ENCODE assay signal across 9 cellular contexts in genomic region chr12:52390739-52391617, GRCh38. TPM values are rescaled to one million over a fixed set of nuclear protein-coding genes. Genes with fewer than 3 reads are reported as not detected.
DNase-seq lines count a peak whose midpoint lies in the region; ATAC-seq, FAIRE-seq and TF ChIP-seq lines count a peak whose summit lies in the region.
"Had no signal": no experiment of that assay in that cellular context is flagged by ENCODE, and none has a peak within 500 bp of the region (broad histone marks: within the 10 kb centered on the region; RNA-seq: fewer than 3 reads in every experiment).

No MANE protein-coding gene starts in this region.

- no peaks in the 10 kb centered on the region for H3K36me3 Mint-ChIP-seq in activated CD8-positive, alpha-beta memory T cell treated with anti-CD3 and anti-CD28 coated beads, Interleukin-2, amount 10 ng/mL, durations not matched to agents 7 days and 5 days
- H3K36me3 Mint-ChIP-seq: activated naive CD8-positive, alpha-beta T cell had no signal

- WGBS in A549 (ENCODE audit: missing lambda C conversion rate), result 53% methylated on average over 11 of the region's 11 CpGs

- CTCF ChIA-PET in A549 (lab: Yijun Ruan, JAX), result interaction anchor here (0.6 to 46.1 kb wide), 34 partner anchors 7 to 483 kb away, joined by 3 to 1221 read pairs (median 4); partner anchors contain the start of genes KRT5 and KRT80
- CTCF ChIA-PET in activated CD8-positive, alpha-beta memory T cell treated with anti-CD3 and anti-CD28 coated beads, Interleukin-2, amount 10 ng/mL, durations not matched to agents 7 days and 5 days (lab: Charles Lee), result no interaction called here

- TF ChIP-seq CTCF in A549 (IDR thresholded peaks at IDR 0.05) (peak; percentile 61), GM20000 (IDR thresholded peaks at IDR 0.05; ENCODE audit: extremely low read depth, missing control alignments) (peak; percentile 28), vagina (IDR thresholded peaks at IDR 0.05) (peak in 2 of 3 experiments; percentile 7 to 64)

- H3K4me1 ChIP-seq in A549, result peaks cover 24% of the 10 kb centered on the region
- peaks cover 38% of the 10 kb centered on the region for H3K4me1 ChIP-seq in vagina
- H3K4me1 ChIP-seq in effector memory CD4-positive, alpha-beta T cell (ENCODE audit: control insufficient read depth, insufficient read depth, low read length, poor library complexity, severe bottlenecking), result no peaks in the 10 kb centered on the region

- peak; percentile 69 to 87 for ATAC-seq in A549
- ATAC-seq in activated CD8-positive, alpha-beta memory T cell treated with anti-CD3 and anti-CD28 coated beads, Interleukin-2, amount 10 ng/mL, durations not matched to agents 7 days and 5 days, result no peak

- TF ChIP-seq POLR2A in A549 (IDR thresholded peaks at IDR 0.05; ENCODE audit: low read length) (no peak), vagina (IDR thresholded peaks at IDR 0.05) (no peak)

- peak; percentile 78 to 80 for TF ChIP-seq RAD21 in A549 (conservative IDR thresholded peaks at IDR 0.05 in 1 of 2, IDR thresholded peaks at IDR 0.05 in 1 of 2)

- peaks cover 10% of the 10 kb centered on the region for H3K27me3 Mint-ChIP-seq in activated CD8-positive, alpha-beta memory T cell treated with anti-CD3 and anti-CD28 coated beads, Interleukin-2, amount 10 ng/mL, durations not matched to agents 7 days and 5 days
- H3K27me3 Mint-ChIP-seq: activated naive CD8-positive, alpha-beta T cell had no signal

- no peak overlapping the region for H3K4me3 Mint-ChIP-seq in activated CD8-positive, alpha-beta memory T cell treated with anti-CD3 and anti-CD28 coated beads, Interleukin-2, amount 10 ng/mL, durations not matched to agents 7 days and 5 days
- H3K4me3 Mint-ChIP-seq: activated naive CD8-positive, alpha-beta T cell had no signal

- H3K9me3 Mint-ChIP-seq in activated CD8-positive, alpha-beta memory T cell treated with anti-CD3 and anti-CD28 coated beads, Interleukin-2, amount 10 ng/mL, durations not matched to agents 7 days and 5 days (ENCODE audit: low read depth), result no peaks in the 10 kb centered on the region

- no peak for FAIRE-seq in A549 (lab: Jason Lieb, UNC)

- H3K36me3 ChIP-seq in vagina, result no peaks in the 10 kb centered on the region
- H3K36me3 ChIP-seq in effector memory CD4-positive, alpha-beta T cell (ENCODE audit: control insufficient read depth, insufficient read depth, low read length), result no peaks in the 10 kb centered on the region

- H3K9me3 ChIP-seq in A549 (no peaks in the 10 kb centered on the region), vagina (no peaks in the 10 kb centered on the region)
- no peaks in the 10 kb centered on the region for H3K9me3 ChIP-seq in effector memory CD4-positive, alpha-beta T cell (ENCODE audit: control insufficient read depth, low read length)

- peak; percentile 58 to 62 for DNase-seq in A549 (ENCODE audit: low read depth in 1 of 2, low spot score in 1 of 2)
- no peak for DNase-seq in GM20000 (ENCODE audit: low spot score)
- peak; percentile 5 to 12 for DNase-seq in activated CD4-positive, alpha-beta T cell treated with anti-CD3 and anti-CD28 coated beads, Interleukin-2, amount 50 U/mL, for 48 hours
- DNase-seq in hepatic stellate cell (ENCODE audit: low spot score), result peak; percentile 47
- no peak for DNase-seq in vagina (ENCODE audit: extremely low spot score in 2 of 2)
- DNase-seq in T-helper 9 cell, result no peak
- DNase-seq in activated CD8-positive, alpha-beta memory T cell treated with anti-CD3 and anti-CD28 coated beads, Interleukin-2, amount 10 ng/mL, durations not matched to agents 7 days and 5 days, result no peak
- DNase-seq in effector memory CD4-positive, alpha-beta T cell, result no peak

- H3K4me3 ChIP-seq in A549, result no peak overlapping the region
- H3K4me3 ChIP-seq in vagina, result no peak overlapping the region
- H3K4me3 ChIP-seq in effector memory CD4-positive, alpha-beta T cell (ENCODE audit: insufficient read depth, low read depth, low read length, poor library complexity, severe bottlenecking), result no peak overlapping the region

- H3K4me1 Mint-ChIP-seq in activated CD8-positive, alpha-beta memory T cell treated with anti-CD3 and anti-CD28 coated beads, Interleukin-2, amount 10 ng/mL, durations not matched to agents 7 days and 5 days, result no peaks in the 10 kb centered on the region

- H3K4me2 ChIP-seq in A549, result 0 out of 3 replicates have a peak overlapping the region, but pooled peaks have one; percentile 2

- POLR2A ChIA-PET in A549 (lab: Yijun Ruan, JAX), result no interaction called here

- H3K27me3 ChIP-seq in vagina, result no peaks in the 10 kb centered on the region
- H3K27me3 ChIP-seq in effector memory CD4-positive, alpha-beta T cell (replicated peaks; ENCODE audit: control insufficient read depth, insufficient read depth, low read length, poor library complexity, severe bottlenecking), result no peaks in the 10 kb centered on the region

- intact Hi-C loops in vagina (cut with DNase I), result no loop called here

- TF ChIP-seq EP300 in A549 (IDR thresholded peaks at IDR 0.05), result no peak

- H3K27ac Mint-ChIP-seq in activated CD8-positive, alpha-beta memory T cell treated with anti-CD3 and anti-CD28 coated beads, Interleukin-2, amount 10 ng/mL, durations not matched to agents 7 days and 5 days, result no peak overlapping the region
- H3K27ac Mint-ChIP-seq: activated naive CD8-positive, alpha-beta T cell had no signal

- H3K27ac ChIP-seq in A549 (peak overlapping the region; percentile 33 to 72; a peak in 5 of 6 replicates), vagina (no peak overlapping the region)
- H3K27ac ChIP-seq in effector memory CD4-positive, alpha-beta T cell (ENCODE audit: insufficient read depth, low read length, poor library complexity, severe bottlenecking), result no peak overlapping the region

TF ChIP-seq in A549, 52 proteins besides CTCF, POLR2A, EP300 and RAD21:
- TF ChIP-seq ESRRA (IDR thresholded peaks at IDR 0.05; ENCODE audit: borderline replicate concordance, low read length) (no peak), CBX8 (IDR thresholded peaks at IDR 0.05) (no peak), SMC3 (IDR thresholded peaks at IDR 0.05) (peak; percentile 90)
TF ChIP-seq in A549: peak in this region for 1.

RNA-seq across cellular contexts. Expression of gene KRT84, which starts 5.5 kb away (rescaled TPM):
- polyA plus RNA-seq in A549 (2011; rRNA removed) (not detected in 2 replicates), A549 (2017; fragmentation: RNase III; extraction: RNeasy Plus Mini Kit Qiagen cat#74134 plus additional on column Dnase treatment) (not detected in 3 replicates)
- 0.01 and 0.03 TPM in 2 replicates for polyA plus RNA-seq in A549 (2012; cell fraction: cytosol; rRNA removed)
- polyA plus RNA-seq in A549 (2012; cell fraction: nucleus; rRNA removed), result 0.02 and 0.05 TPM in 2 replicates
- not detected in 2 replicates for polyA minus RNA-seq in A549 (2011; rRNA and poly(A)+ RNA removed)
- not detected for total RNA-seq in vagina
- total RNA-seq in activated CD8-positive, alpha-beta memory T cell treated with anti-CD3 and anti-CD28 coated beads, Interleukin-2, amount 10 ng/mL, durations not matched to agents 7 days and 5 days, result not detected

RNA-seq across cellular contexts. Expression of gene KRT82, which starts 15.2 kb away (rescaled TPM):
- polyA plus RNA-seq in A549 (2011; rRNA removed) (not detected in 2 replicates), A549 (2017; fragmentation: RNase III; extraction: RNeasy Plus Mini Kit Qiagen cat#74134 plus additional on column Dnase treatment) (not detected in 3 replicates)
- not detected in 2 replicates for polyA plus RNA-seq in A549 (2012; cell fraction: cytosol; rRNA removed)
- polyA plus RNA-seq in A549 (2012; cell fraction: nucleus; rRNA removed), result 0.01 TPM in 1 of 2 replicates, not detected in the other
- polyA minus RNA-seq in A549 (2011; rRNA and poly(A)+ RNA removed), result not detected in 2 replicates
- not detected for total RNA-seq in vagina
- not detected for total RNA-seq in activated CD8-positive, alpha-beta memory T cell treated with anti-CD3 and anti-CD28 coated beads, Interleukin-2, amount 10 ng/mL, durations not matched to agents 7 days and 5 days

RNA-seq across cellular contexts. Expression of gene KRT85, which starts 23.7 kb away (rescaled TPM):
- 0.07 TPM in 1 of 2 replicates, not detected in the other for polyA plus RNA-seq in A549 (2011; rRNA removed)
- 0.04 and 0.09 TPM in 2 replicates for polyA plus RNA-seq in A549 (2012; cell fraction: cytosol; rRNA removed)
- polyA plus RNA-seq in A549 (2012; cell fraction: nucleus; rRNA removed), result 0.04 TPM in 2 replicates
- polyA plus RNA-seq in A549 (2017; fragmentation: RNase III; extraction: RNeasy Plus Mini Kit Qiagen cat#74134 plus additional on column Dnase treatment), result 2.9 to 4.8 TPM (median 3.7 TPM) in 3 replicates
- polyA minus RNA-seq in A549 (2011; rRNA and poly(A)+ RNA removed), result not detected in 2 replicates
- not detected for total RNA-seq in vagina
- total RNA-seq in activated CD8-positive, alpha-beta memory T cell treated with anti-CD3 and anti-CD28 coated beads, Interleukin-2, amount 10 ng/mL, durations not matched to agents 7 days and 5 days, result not detected

RNA-seq across cellular contexts. Expression of gene KRT75, which starts 43.2 kb away (rescaled TPM):
- polyA plus RNA-seq in A549 (2011; rRNA removed) (not detected in 2 replicates), A549 (2017; fragmentation: RNase III; extraction: RNeasy Plus Mini Kit Qiagen cat#74134 plus additional on column Dnase treatment) (not detected in 3 replicates)
- polyA plus RNA-seq in A549 (2012; cell fraction: cytosol; rRNA removed), result 0.03 TPM in 1 of 2 replicates, not detected in the other
- 0.01 and 0.05 TPM in 2 replicates for polyA plus RNA-seq in A549 (2012; cell fraction: nucleus; rRNA removed)
- not detected in 2 replicates for polyA minus RNA-seq in A549 (2011; rRNA and poly(A)+ RNA removed)
- not detected for total RNA-seq in vagina
- total RNA-seq in activated CD8-positive, alpha-beta memory T cell treated with anti-CD3 and anti-CD28 coated beads, Interleukin-2, amount 10 ng/mL, durations not matched to agents 7 days and 5 days, result not detected

Comparison
In these comparisons a context has a peak if more than half of its experiments do, and no peak if none do; other contexts are left out.
1. DNase-seq: peak in A549 (2 of 2), activated CD4-positive, alpha-beta T cell treated with anti-CD3 and anti-CD28 coated beads, Interleukin-2, amount 50 U/mL, for 48 hours (2 of 2) and hepatic stellate cell (single experiment); none in GM20000 (single experiment), vagina (0 of 2), T-helper 9 cell (single experiment), activated CD8-positive, alpha-beta memory T cell treated with anti-CD3 and anti-CD28 coated beads, Interleukin-2, amount 10 ng/mL, durations not matched to agents 7 days and 5 days (single experiment) and effector memory CD4-positive, alpha-beta T cell (0 of 3).
2. H3K27ac ChIP-seq: peak in A549 (2 of 2); none in vagina (single experiment) and effector memory CD4-positive, alpha-beta T cell (single experiment).
3. Peak in every context shown above with its lines, with median percentiles within 50 percentile points of each other: CTCF ChIP-seq.